8 cellular contexts compared by ENCODE assay signal in the genomic region with DNA sequence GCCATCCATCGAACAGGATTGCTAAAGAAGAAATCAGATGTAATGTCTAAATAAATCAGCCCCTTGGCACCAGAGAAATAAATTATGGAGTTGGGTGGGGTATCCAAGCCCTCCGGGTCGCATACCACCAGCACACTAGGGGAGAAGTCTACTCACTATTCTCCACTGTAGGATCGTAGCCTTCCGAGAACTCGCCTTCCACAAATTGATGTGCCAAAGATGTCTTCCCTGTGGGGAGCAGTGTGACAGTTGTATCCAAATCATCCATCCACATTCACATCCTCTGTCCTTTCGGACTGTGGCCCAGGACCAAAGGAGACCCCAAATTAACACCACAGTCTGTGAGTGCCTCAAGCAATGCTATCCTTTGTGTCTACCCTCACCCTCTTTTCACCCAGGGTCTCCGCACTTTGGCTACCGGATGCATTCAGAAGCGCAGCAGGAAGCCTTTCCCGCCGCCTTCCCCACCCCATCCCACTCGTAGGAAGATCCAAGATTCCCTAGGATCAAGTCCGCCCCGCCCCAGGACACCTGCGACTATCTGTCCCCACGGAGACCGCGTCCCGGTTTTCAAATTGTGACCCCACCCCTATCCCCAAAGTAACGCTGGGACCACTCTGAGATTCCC. TPM values are rescaled to one million over a fixed set of nuclear protein-coding genes. Genes with fewer than 3 reads are reported as not detected.
DNase-seq lines count a peak whose midpoint lies in the region; ATAC-seq and TF ChIP-seq lines count a peak whose summit lies in the region.

No MANE protein-coding gene starts in this region.

- intact Hi-C loops in esophagus muscularis mucosa (cut with DNase I) = loop anchor here (5.0 kb wide), 1 partner anchor 43 kb away; a partner anchor contains a TSS

- H3K36me3 ChIP-seq in esophagus muscularis mucosa = no peaks in the 10 kb centered on the region

- TF ChIP-seq EP300 in esophagus muscularis mucosa (IDR thresholded peaks at IDR 0.05) = no peak

- WGBS in esophagus muscularis mucosa = 18% methylated on average over 21 of the region's 21 CpGs

- H3K4me3 ChIP-seq in GM08714 (ENCODE audit: low read length) = peak overlapping the region; percentile 70
- H3K4me3 ChIP-seq in esophagus muscularis mucosa = peak overlapping the region; percentile 73 to 90 (median 80)
- H3K4me3 ChIP-seq in retinal pigment epithelial cell (ENCODE audit: low read length) = peak overlapping the region; percentile 85

- ATAC-seq in GM21825 (IDR thresholded peaks at IDR 0.05; ENCODE audit: unreplicated experiment) = no peak
- no peak for ATAC-seq in GM21619 (IDR thresholded peaks at IDR 0.05; ENCODE audit: unreplicated experiment)

- H3K27ac ChIP-seq in esophagus muscularis mucosa (replicated peaks in 1 of 4) = peak overlapping the region; percentile 71 to 80 (median 77)

- TF ChIP-seq POLR2A in esophagus muscularis mucosa (IDR thresholded peaks at IDR 0.05; ENCODE audit: low read depth) = no peak

- H3K4me1 ChIP-seq in esophagus muscularis mucosa = peaks cover 14 to 21% (median 17%) of the 10 kb centered on the region in 4 donors

- DNase-seq in OCI-M1 (lab: John Stamatoyannopoulos, UW) (peak; percentile 31), esophagus muscularis mucosa (ENCODE audit: extremely low spot score) (no peak), retinal pigment epithelial cell (ENCODE audit: low read depth) (no peak), globus pallidus (ENCODE audit: low spot score) (no peak), amniotic stem cell (lab: John Stamatoyannopoulos, UW) (no peak)

- H3K9me3 ChIP-seq in esophagus muscularis mucosa = no peaks in the 10 kb centered on the region

- no peaks in the 10 kb centered on the region for H3K27me3 ChIP-seq in esophagus muscularis mucosa

- TF ChIP-seq CTCF in esophagus muscularis mucosa (IDR thresholded peaks at IDR 0.05) = no peak
- TF ChIP-seq CTCF in retinal pigment epithelial cell (conservative IDR thresholded peaks at IDR 0.05; ENCODE audit: low read depth, low read length) = no peak

RNA-seq across cellular contexts. Expression of a gene that starts 0.8 kb away (rescaled TPM):
- under 1 TPM in 2 of 4 donors, not detected in 2; 0.40 to 0.97 TPM for total RNA-seq in esophagus muscularis mucosa

RNA-seq across cellular contexts. Expression of a gene that starts 8.4 kb away (rescaled TPM):
- 10 to 100 TPM; 47.2 to 85.2 (median 76.2) TPM for total RNA-seq in esophagus muscularis mucosa

RNA-seq across cellular contexts. Expression of a gene that starts 25.6 kb away (rescaled TPM):
- total RNA-seq in esophagus muscularis mucosa = 1 to 10 TPM in 3 of 4 donors, under 1 TPM in 1; 0.66 to 3.0 (median 1.9) TPM

RNA-seq across cellular contexts. Expression of a gene that starts 41.7 kb away (rescaled TPM):
- total RNA-seq in esophagus muscularis mucosa = 10 to 100 TPM; 24.7 to 54.0 (median 34.3) TPM

RNA-seq across cellular contexts. Expression of a gene that starts 50.4 kb away (rescaled TPM):
- 10 to 100 TPM; 52.0 to 70.6 (median 64.3) TPM for total RNA-seq in esophagus muscularis mucosa
